In the genomic region with DNA sequence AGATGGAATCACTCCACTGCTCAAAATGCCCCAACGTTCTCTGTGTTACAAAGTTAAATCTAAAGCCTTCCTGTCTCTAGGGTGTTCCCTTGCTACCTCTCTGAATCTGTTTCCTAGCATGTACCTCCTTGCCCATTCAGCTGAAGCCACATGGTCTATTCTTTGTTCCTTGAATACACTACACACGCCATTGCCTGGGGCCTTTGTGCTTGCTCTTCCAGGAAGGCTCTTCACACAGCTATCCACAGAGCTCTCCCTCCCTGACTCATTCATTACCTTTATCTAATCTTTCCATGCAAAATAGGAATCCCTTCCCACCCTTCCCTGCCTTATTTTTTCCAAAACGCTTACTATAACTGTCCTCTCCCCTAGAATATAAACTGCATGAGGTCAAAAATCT, we compare ENCODE assay signal across 18 cellular contexts.
DNase-seq lines count a peak whose midpoint lies in the region; FAIRE-seq and TF ChIP-seq lines count a peak whose summit lies in the region.
"Had no signal": no experiment of that assay in that cellular context is flagged by ENCODE, and none has a peak within 500 bp of the region (broad histone marks: within the 10 kb centered on the region; RNA-seq: fewer than 3 reads in every experiment).

No MANE protein-coding gene starts in this region.

- no peak for TF ChIP-seq POLR2A in GM12891 (IDR thresholded peaks at IDR 0.05; ENCODE audit: low read depth, low read length)

- H3K4me2 ChIP-seq in PC-9, result 0 out of 2 replicates have a peak overlapping the region, but pooled peaks have one; percentile 0

- peak overlapping the region; percentile 93 for H3K27ac Mint-ChIP-seq in osteocyte (ENCODE audit: unreplicated experiment)
- H3K27ac Mint-ChIP-seq: activated naive CD4-positive, alpha-beta T cell treated with anti-CD3 and anti-CD28 coated beads for 36 hours had no signal

- no peaks in the 10 kb centered on the region for H3K27me3 ChIP-seq in PC-9 (ENCODE audit: insufficient read depth, low read depth)
- H3K27me3 ChIP-seq: testis had no signal

- H2AFZ ChIP-seq in PC-9, result no peak overlapping the region

- POLR2A ChIA-PET in PC-9 (lab: Charles Lee; ENCODE audit: unreplicated experiment), result no interaction called here

- peak; percentile 58 for FAIRE-seq in GM12891 (lab: Jason Lieb, UNC)
- FAIRE-seq: endothelial cell of umbilical vein, GM18507, HepG2 had no signal

- H4K20me1 ChIP-seq in PC-9 (ENCODE audit: insufficient read depth), result peaks cover 26% of the 10 kb centered on the region

- peaks cover 2% of the 10 kb centered on the region for H3K36me3 Mint-ChIP-seq in osteocyte (ENCODE audit: unreplicated experiment)

- intact Hi-C loops in PC-9 (cut with micrococcal nuclease; ENCODE audit: unreplicated experiment), result loop anchor here (2.0 kb wide), 1 partner anchor 16 kb away; no protein-coding TSS in a partner anchor

- H3K4me1 Mint-ChIP-seq in osteocyte (ENCODE audit: unreplicated experiment), result peaks cover 61% of the 10 kb centered on the region

- CTCF ChIA-PET in PC-9 (lab: Charles Lee), result interaction anchor here (0.6 kb wide), 1 partner anchor 68 kb away, joined by 12 read pairs; no protein-coding TSS in a partner anchor

- H3K9me3 Mint-ChIP-seq in osteocyte (ENCODE audit: unreplicated experiment), result no peaks in the 10 kb centered on the region
- H3K9me3 Mint-ChIP-seq: activated naive CD4-positive, alpha-beta T cell treated with anti-CD3 and anti-CD28 coated beads for 36 hours; CD14-positive monocyte; central memory CD8-positive, alpha-beta T cell had no signal

- peaks cover 42% of the 10 kb centered on the region for H3F3A ChIP-seq in PC-9 (ENCODE audit: insufficient read depth, low read depth)

- no TSS peak for BruUV-seq in PC-9 (replicated peaks; lab: Mats Ljungman, UMichigan)

- no peak overlapping the region for H3K4me3 ChIP-seq in PC-9
- no peak overlapping the region for H3K4me3 ChIP-seq in epithelial cell of esophagus (ENCODE audit: low read length)
- H3K4me3 ChIP-seq: testis had no signal

- peaks cover 49% of the 10 kb centered on the region for H3K4me1 ChIP-seq in PC-9 (replicated peaks; ENCODE audit: insufficient read depth)

- no peak overlapping the region for H3K4me3 Mint-ChIP-seq in osteocyte (ENCODE audit: unreplicated experiment)
- H3K4me3 Mint-ChIP-seq: activated naive CD4-positive, alpha-beta T cell treated with anti-CD3 and anti-CD28 coated beads for 36 hours; CD14-positive monocyte; central memory CD8-positive, alpha-beta T cell had no signal

- TF ChIP-seq CTCF in PC-9 (conservative IDR thresholded peaks at IDR 0.05), result no peak
- TF ChIP-seq CTCF in epithelial cell of esophagus (IDR thresholded peaks at IDR 0.05; ENCODE audit: insufficient read depth, low read depth, low read length, missing control alignments), result no peak
- TF ChIP-seq CTCF in osteocyte (IDR thresholded peaks at IDR 0.05), result no peak

- 0 out of 2 replicates have a peak overlapping the region, but pooled peaks have one; percentile 13 for H3K27ac ChIP-seq in PC-9
- H3K27ac ChIP-seq: testis, WERI-Rb-1 had no signal

- H3K9me3 ChIP-seq in PC-9 (ENCODE audit: insufficient read depth, low read depth), result no peaks in the 10 kb centered on the region
- H3K9me3 ChIP-seq: testis had no signal

- H3K36me3 ChIP-seq in PC-9 (ENCODE audit: low read depth), result peaks cover 2% of the 10 kb centered on the region
- H3K36me3 ChIP-seq: WERI-Rb-1 had no signal

- H3K9me2 ChIP-seq in PC-9 (ENCODE audit: insufficient read depth), result no peaks in the 10 kb centered on the region

- no peaks in the 10 kb centered on the region for H3K27me3 Mint-ChIP-seq in osteocyte (ENCODE audit: unreplicated experiment)
- H3K27me3 Mint-ChIP-seq: central memory CD8-positive, alpha-beta T cell had no signal

- DNase-seq in GM12891 (ENCODE audit: insufficient read length, low spot score) (no peak), PC-9 (no peak), epithelial cell of esophagus (ENCODE audit: low read depth) (peak; percentile 89), osteocyte (ENCODE audit: extremely low spot score, unreplicated experiment) (no peak), SKM-1 treated with dmso at 0.1 percent for 144 hours (lab: John Stamatoyannopoulos, UW; ENCODE audit: unreplicated experiment) (no peak), amygdala (lab: John Stamatoyannopoulos, UW) (no peak), NCI-H1048 (lab: John Stamatoyannopoulos, UW) (no peak)
- DNase-seq: activated naive CD4-positive, alpha-beta T cell treated with anti-CD3 and anti-CD28 coated beads for 36 hours; GOT3; NCI-H2171 treated with DMSO at 0.1 percent for 48 hours; retina; testis; WERI-Rb-1 had no signal

- peaks cover 94% of the 10 kb centered on the region for H3K79me2 ChIP-seq in PC-9 (ENCODE audit: low read depth)

TF ChIP-seq in GM12891, 5 proteins besides CTCF, POLR2A, EP300 and RAD21:
- TF ChIP-seq TAF1 (IDR thresholded peaks at IDR 0.05; ENCODE audit: low read depth, low read length) (no peak), PAX5 (IDR thresholded peaks at IDR 0.05; ENCODE audit: insufficient read depth, low read length, severe bottlenecking) (no peak), SPI1 (IDR thresholded peaks at IDR 0.05; ENCODE audit: low read depth, low read length) (no peak), POU2F2 (IDR thresholded peaks at IDR 0.05; ENCODE audit: low read depth, low read length) (no peak), POLR2AphosphoS5 (IDR thresholded peaks at IDR 0.05; ENCODE audit: low read depth, low read length) (no peak)
